In genomic region chr17:34474706-34475105, GRCh38 we compare ENCODE assay signal across 2 cellular contexts.
TF ChIP-seq lines count a peak whose summit lies in the region.

No MANE protein-coding gene starts in this region.

TF ChIP-seq in GM23338, 12 proteins besides CTCF, POLR2A, EP300 and RAD21 (continued from another document):
- TF ChIP-seq, protein P1, sequence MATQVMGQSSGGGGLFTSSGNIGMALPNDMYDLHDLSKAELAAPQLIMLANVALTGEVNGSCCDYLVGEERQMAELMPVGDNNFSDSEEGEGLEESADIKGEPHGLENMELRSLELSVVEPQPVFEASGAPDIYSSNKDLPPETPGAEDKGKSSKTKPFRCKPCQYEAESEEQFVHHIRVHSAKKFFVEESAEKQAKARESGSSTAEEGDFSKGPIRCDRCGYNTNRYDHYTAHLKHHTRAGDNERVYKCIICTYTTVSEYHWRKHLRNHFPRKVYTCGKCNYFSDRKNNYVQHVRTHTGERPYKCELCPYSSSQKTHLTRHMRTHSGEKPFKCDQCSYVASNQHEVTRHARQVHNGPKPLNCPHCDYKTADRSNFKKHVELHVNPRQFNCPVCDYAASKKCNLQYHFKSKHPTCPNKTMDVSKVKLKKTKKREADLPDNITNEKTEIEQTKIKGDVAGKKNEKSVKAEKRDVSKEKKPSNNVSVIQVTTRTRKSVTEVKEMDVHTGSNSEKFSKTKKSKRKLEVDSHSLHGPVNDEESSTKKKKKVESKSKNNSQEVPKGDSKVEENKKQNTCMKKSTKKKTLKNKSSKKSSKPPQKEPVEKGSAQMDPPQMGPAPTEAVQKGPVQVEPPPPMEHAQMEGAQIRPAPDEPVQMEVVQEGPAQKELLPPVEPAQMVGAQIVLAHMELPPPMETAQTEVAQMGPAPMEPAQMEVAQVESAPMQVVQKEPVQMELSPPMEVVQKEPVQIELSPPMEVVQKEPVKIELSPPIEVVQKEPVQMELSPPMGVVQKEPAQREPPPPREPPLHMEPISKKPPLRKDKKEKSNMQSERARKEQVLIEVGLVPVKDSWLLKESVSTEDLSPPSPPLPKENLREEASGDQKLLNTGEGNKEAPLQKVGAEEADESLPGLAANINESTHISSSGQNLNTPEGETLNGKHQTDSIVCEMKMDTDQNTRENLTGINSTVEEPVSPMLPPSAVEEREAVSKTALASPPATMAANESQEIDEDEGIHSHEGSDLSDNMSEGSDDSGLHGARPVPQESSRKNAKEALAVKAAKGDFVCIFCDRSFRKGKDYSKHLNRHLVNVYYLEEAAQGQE (IDR thresholded peaks at IDR 0.05; ENCODE audit: unreplicated experiment): no peak
- TF ChIP-seq STAT1 (IDR thresholded peaks at IDR 0.05; ENCODE audit: unreplicated experiment) (no peak), EZH2 (IDR thresholded peaks at IDR 0.05; ENCODE audit: low read depth, unreplicated experiment) (no peak), JUNB (IDR thresholded peaks at IDR 0.05; ENCODE audit: unreplicated experiment) (no peak)
- TF ChIP-seq, protein P2, sequence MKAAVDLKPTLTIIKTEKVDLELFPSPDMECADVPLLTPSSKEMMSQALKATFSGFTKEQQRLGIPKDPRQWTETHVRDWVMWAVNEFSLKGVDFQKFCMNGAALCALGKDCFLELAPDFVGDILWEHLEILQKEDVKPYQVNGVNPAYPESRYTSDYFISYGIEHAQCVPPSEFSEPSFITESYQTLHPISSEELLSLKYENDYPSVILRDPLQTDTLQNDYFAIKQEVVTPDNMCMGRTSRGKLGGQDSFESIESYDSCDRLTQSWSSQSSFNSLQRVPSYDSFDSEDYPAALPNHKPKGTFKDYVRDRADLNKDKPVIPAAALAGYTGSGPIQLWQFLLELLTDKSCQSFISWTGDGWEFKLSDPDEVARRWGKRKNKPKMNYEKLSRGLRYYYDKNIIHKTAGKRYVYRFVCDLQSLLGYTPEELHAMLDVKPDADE (IDR thresholded peaks at IDR 0.05): no peak

TF ChIP-seq in H1, 55 proteins besides CTCF, POLR2A, EP300 and RAD21 (continued from another document):
- TF ChIP-seq, protein P3, sequence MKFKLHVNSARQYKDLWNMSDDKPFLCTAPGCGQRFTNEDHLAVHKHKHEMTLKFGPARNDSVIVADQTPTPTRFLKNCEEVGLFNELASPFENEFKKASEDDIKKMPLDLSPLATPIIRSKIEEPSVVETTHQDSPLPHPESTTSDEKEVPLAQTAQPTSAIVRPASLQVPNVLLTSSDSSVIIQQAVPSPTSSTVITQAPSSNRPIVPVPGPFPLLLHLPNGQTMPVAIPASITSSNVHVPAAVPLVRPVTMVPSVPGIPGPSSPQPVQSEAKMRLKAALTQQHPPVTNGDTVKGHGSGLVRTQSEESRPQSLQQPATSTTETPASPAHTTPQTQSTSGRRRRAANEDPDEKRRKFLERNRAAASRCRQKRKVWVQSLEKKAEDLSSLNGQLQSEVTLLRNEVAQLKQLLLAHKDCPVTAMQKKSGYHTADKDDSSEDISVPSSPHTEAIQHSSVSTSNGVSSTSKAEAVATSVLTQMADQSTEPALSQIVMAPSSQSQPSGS (IDR thresholded peaks at IDR 0.05; ENCODE audit: low read length): no peak
- TF ChIP-seq SP1 (IDR thresholded peaks at IDR 0.05; ENCODE audit: low read depth, low read length): no peak
- no peak for TF ChIP-seq SUZ12 (IDR thresholded peaks at IDR 0.05; ENCODE audit: low read length)
- TF ChIP-seq CEBPB (IDR thresholded peaks at IDR 0.05; ENCODE audit: low read depth, low read length): no peak
- no peak for TF ChIP-seq HDAC2 (IDR thresholded peaks at IDR 0.05; ENCODE audit: borderline replicate concordance in 1 of 2, low read depth in 2 of 2, low read length in 2 of 2)
- TF ChIP-seq BACH1 (IDR thresholded peaks at IDR 0.05; ENCODE audit: low read length): no peak
- no peak for TF ChIP-seq NANOG (IDR thresholded peaks at IDR 0.05; ENCODE audit: insufficient read depth, low read depth, low read length, poor library complexity, severe bottlenecking)
- no peak for TF ChIP-seq RXRA (IDR thresholded peaks at IDR 0.05; ENCODE audit: insufficient read depth, low read depth, low read length)
- TF ChIP-seq CHD2 (IDR thresholded peaks at IDR 0.05; ENCODE audit: low read length): no peak
- no peak for TF ChIP-seq SAP30 (IDR thresholded peaks at IDR 0.05; ENCODE audit: insufficient read depth, insufficient replicate concordance, low read length)
- no peak for TF ChIP-seq SP4 (IDR thresholded peaks at IDR 0.05; ENCODE audit: low read length)
- TF ChIP-seq SRF (IDR thresholded peaks at IDR 0.05; ENCODE audit: low read depth, low read length): no peak
